13 cellular contexts compared by ENCODE assay signal in genomic region chr19:5850743-5851293, GRCh38. TPM values are rescaled to one million over a fixed set of nuclear protein-coding genes. Genes with fewer than 3 reads are reported as not detected.
DNase-seq lines count a peak whose midpoint lies in the region; ATAC-seq and TF ChIP-seq lines count a peak whose summit lies in the region.
"Had no signal": no experiment of that assay in that cellular context is flagged by ENCODE, and none has a peak within 500 bp of the region (broad histone marks: within the 10 kb centered on the region; RNA-seq: fewer than 3 reads in every experiment).

No MANE protein-coding gene starts in this region.

- no peaks in the 10 kb centered on the region for H3K9me3 Mint-ChIP-seq in MCF 10A (ENCODE audit: unreplicated experiment)
- no peaks in the 10 kb centered on the region for H3K9me3 Mint-ChIP-seq in CD4-positive, alpha-beta memory T cell
- H3K9me3 Mint-ChIP-seq: activated T-cell treated with anti-CD3 and anti-CD28 coated beads, Interleukin-2, amount 50 U/mL, for 4 hours; T-cell had no signal

- intact Hi-C loops in MCF 10A (cut with micrococcal nuclease) (no loop called here), lower lobe of right lung (cut with DNase I) (no loop called here)
- intact Hi-C loops in CD4-positive, alpha-beta memory T cell (cut with micrococcal nuclease) = no loop called here

- peaks cover 11% of the 10 kb centered on the region for H3K4me1 ChIP-seq in lower lobe of right lung
- no peaks in the 10 kb centered on the region for H3K4me1 ChIP-seq in CD4-positive, alpha-beta memory T cell (ENCODE audit: insufficient read depth, low read length)
- H3K4me1 ChIP-seq: Caco-2 had no signal

- no TSS peak for BruUV-seq in MCF 10A (replicated peaks; lab: Mats Ljungman, UMichigan)

- POLR2A ChIA-PET in MCF 10A (lab: Yijun Ruan, JAX) = interaction anchor here (0.6 to 0.7 kb wide), 3 partner anchors 9 to 44 kb away, joined by 3 read pairs; no protein-coding TSS in a partner anchor
- POLR2A ChIA-PET in CD4-positive, alpha-beta memory T cell (lab: Charles Lee; ENCODE audit: partially characterized antibody) = no interaction called here

- H3K27ac ChIP-seq in lower lobe of right lung = peak overlapping the region; percentile 72
- no peak overlapping the region for H3K27ac ChIP-seq in CD4-positive, alpha-beta memory T cell (ENCODE audit: low read depth, low read length)
- H3K27ac ChIP-seq: neural progenitor cell had no signal

- peak; percentile 90 to 95 for ATAC-seq in lower lobe of right lung
- ATAC-seq in GM18502 (IDR thresholded peaks at IDR 0.05; ENCODE audit: poor library complexity, unreplicated experiment) = no peak
- ATAC-seq: activated T-cell treated with anti-CD3 and anti-CD28 coated beads, Interleukin-2, amount 50 U/mL, for 4 hours; T-cell had no signal

- H3K4me3 ChIP-seq in lower lobe of right lung = peak overlapping the region; percentile 27
- no peak overlapping the region for H3K4me3 ChIP-seq in CD4-positive, alpha-beta memory T cell (ENCODE audit: low read length in 2 of 2)
- H3K4me3 ChIP-seq: neural progenitor cell had no signal

- H3K27me3 ChIP-seq in lower lobe of right lung (ENCODE audit: low read depth) = no peaks in the 10 kb centered on the region
- no peaks in the 10 kb centered on the region for H3K27me3 ChIP-seq in CD4-positive, alpha-beta memory T cell (ENCODE audit: insufficient read depth, low read length)
- H3K27me3 ChIP-seq: neural progenitor cell had no signal

- peak; percentile 12 for DNase-seq in AG09319 (ENCODE audit: extremely low read depth, low read depth)
- DNase-seq in LoVo (ENCODE audit: low spot score) = peak; percentile 12
- peak; percentile 78 for DNase-seq in MCF 10A (ENCODE audit: unreplicated experiment)
- peak; percentile 86 for DNase-seq in lower lobe of right lung
- no peak for DNase-seq in CD4-positive, alpha-beta memory T cell
- no peak for DNase-seq in superior temporal gyrus (ENCODE audit: extremely low spot score)
- DNase-seq in NCI-H2227 treated with DMSO at 0.1 percent for 48 hours (lab: John Stamatoyannopoulos, UW) = no peak
- DNase-seq: activated T-cell treated with anti-CD3 and anti-CD28 coated beads, Interleukin-2, amount 50 U/mL, for 4 hours; Caco-2; T-cell had no signal

- CTCF ChIA-PET in MCF 10A (lab: Yijun Ruan, JAX) = interaction anchor here (0.8 to 1.2 kb wide), 3 partner anchors 46 to 1830 kb away, joined by 3 to 5 read pairs (median 3); partner anchors contain the start of genes NRTN and TRAPPC5
- CTCF ChIA-PET in CD4-positive, alpha-beta memory T cell (lab: Charles Lee; ENCODE audit: partially characterized antibody) = no interaction called here

- H3K4me3 Mint-ChIP-seq in MCF 10A (ENCODE audit: unreplicated experiment) = no peak overlapping the region
- no peak overlapping the region for H3K4me3 Mint-ChIP-seq in CD4-positive, alpha-beta memory T cell
- H3K4me3 Mint-ChIP-seq: activated T-cell treated with anti-CD3 and anti-CD28 coated beads, Interleukin-2, amount 50 U/mL, for 4 hours; neural progenitor cell; T-cell had no signal

- no peak for TF ChIP-seq CTCF in AG09319 (IDR thresholded peaks at IDR 0.05; ENCODE audit: low read depth, low read length)
- TF ChIP-seq CTCF in MCF 10A (IDR thresholded peaks at IDR 0.05; ENCODE audit: unreplicated experiment) = no peak
- TF ChIP-seq CTCF in lower lobe of right lung (IDR thresholded peaks at IDR 0.05) = no peak

- H3K36me3 Mint-ChIP-seq in MCF 10A (ENCODE audit: insufficient read depth, unreplicated experiment) = no peaks in the 10 kb centered on the region
- no peaks in the 10 kb centered on the region for H3K36me3 Mint-ChIP-seq in CD4-positive, alpha-beta memory T cell
- H3K36me3 Mint-ChIP-seq: neural progenitor cell, T-cell had no signal

- H3K27ac Mint-ChIP-seq in MCF 10A (ENCODE audit: low read depth, unreplicated experiment) = no peak overlapping the region
- no peak overlapping the region for H3K27ac Mint-ChIP-seq in CD4-positive, alpha-beta memory T cell
- H3K27ac Mint-ChIP-seq: neural progenitor cell, T-cell had no signal

- no peaks in the 10 kb centered on the region for H3K9me3 ChIP-seq in lower lobe of right lung
- H3K9me3 ChIP-seq in CD4-positive, alpha-beta memory T cell (ENCODE audit: control insufficient read depth in 1 of 2, low read length in 2 of 2) = no peaks in the 10 kb centered on the region
- H3K9me3 ChIP-seq: Caco-2 had no signal

- peaks cover 8% of the 10 kb centered on the region for H3K4me1 Mint-ChIP-seq in MCF 10A (ENCODE audit: insufficient read depth, unreplicated experiment)
- H3K4me1 Mint-ChIP-seq in CD4-positive, alpha-beta memory T cell = no peaks in the 10 kb centered on the region
- H3K4me1 Mint-ChIP-seq: neural progenitor cell had no signal

- peaks cover 20% of the 10 kb centered on the region for H3K27me3 Mint-ChIP-seq in MCF 10A (ENCODE audit: insufficient read depth, unreplicated experiment)
- H3K27me3 Mint-ChIP-seq in CD4-positive, alpha-beta memory T cell = no peaks in the 10 kb centered on the region

- no peaks in the 10 kb centered on the region for H3K36me3 ChIP-seq in lower lobe of right lung
- H3K36me3 ChIP-seq in CD4-positive, alpha-beta memory T cell (ENCODE audit: insufficient read depth, low read length) = no peaks in the 10 kb centered on the region
- H3K36me3 ChIP-seq: neural progenitor cell had no signal

RNA-seq across cellular contexts. Expression of gene FUT3, which starts 0.4 kb away (rescaled TPM):
- total RNA-seq in MCF 10A (2022) (0.22 and 0.51 TPM in 2 replicates), lower lobe of right lung (11.3 TPM)
- total RNA-seq in CD4-positive, alpha-beta memory T cell = under 1 TPM in 1 of 2 experiments, not detected in 1; 0.15 TPM
- not detected for polyA plus RNA-seq in CD4-positive, alpha-beta memory T cell
- total RNA-seq: endothelial cell of umbilical vein had no signal
- polyA plus RNA-seq: endothelial cell of umbilical vein had no signal

RNA-seq across cellular contexts. Expression of gene FUT6, which starts 11.3 kb away (rescaled TPM):
- total RNA-seq in MCF 10A (2022) = not detected in 2 replicates
- 1.1 TPM for total RNA-seq in lower lobe of right lung
- not detected for total RNA-seq in CD4-positive, alpha-beta memory T cell
- not detected for polyA plus RNA-seq in CD4-positive, alpha-beta memory T cell
- total RNA-seq: activated T-cell treated with anti-CD3 and anti-CD28 coated beads, Interleukin-2, amount 50 U/mL, for 4 hours; Caco-2; endothelial cell of umbilical vein had no signal
- polyA plus RNA-seq: endothelial cell of umbilical vein had no signal

RNA-seq across cellular contexts. Expression of gene FUT5, which starts 19.5 kb away (rescaled TPM):
- total RNA-seq in MCF 10A (2022) (not detected in 2 replicates), lower lobe of right lung (not detected)
- under 1 TPM in 1 of 2 experiments, not detected in 1; 0.17 TPM for total RNA-seq in CD4-positive, alpha-beta memory T cell
- not detected for polyA plus RNA-seq in CD4-positive, alpha-beta memory T cell
- total RNA-seq: activated T-cell treated with anti-CD3 and anti-CD28 coated beads, Interleukin-2, amount 50 U/mL, for 4 hours; Caco-2; endothelial cell of umbilical vein had no signal
- polyA plus RNA-seq: endothelial cell of umbilical vein had no signal

RNA-seq across cellular contexts. Expression of gene NRTN, which starts 46.0 kb away (rescaled TPM):
- 0.56 and 0.75 TPM in 2 replicates for total RNA-seq in MCF 10A (2022)
- 2.7 TPM for total RNA-seq in lower lobe of right lung
- total RNA-seq in CD4-positive, alpha-beta memory T cell = under 1 TPM; 0.61 to 0.91 TPM
- under 1 TPM; 0.34 to 0.42 TPM for polyA plus RNA-seq in CD4-positive, alpha-beta memory T cell
- total RNA-seq: endothelial cell of umbilical vein had no signal

RNA-seq across cellular contexts. Expression of gene NDUFA11, which starts 52.8 kb away (rescaled TPM):
- total RNA-seq in MCF 10A (2022) (239 and 243 TPM in 2 replicates), lower lobe of right lung (150 TPM)
- 100 to 1,000 TPM; 139 to 153 TPM for total RNA-seq in CD4-positive, alpha-beta memory T cell
- polyA plus RNA-seq in CD4-positive, alpha-beta memory T cell = 100 to 1,000 TPM; 330 to 388 TPM

Comparison
In these comparisons a context has a peak if more than half of its experiments do, and no peak if none do; other contexts are left out.
1. DNase-seq: peak in AG09319 (single experiment), LoVo (single experiment), MCF 10A (single experiment) and lower lobe of right lung (single experiment); none in CD4-positive, alpha-beta memory T cell (0 of 5), superior temporal gyrus (single experiment) and NCI-H2227 treated with DMSO at 0.1 percent for 48 hours (single experiment).